26 cellular contexts compared by ENCODE assay signal in the genomic region with DNA sequence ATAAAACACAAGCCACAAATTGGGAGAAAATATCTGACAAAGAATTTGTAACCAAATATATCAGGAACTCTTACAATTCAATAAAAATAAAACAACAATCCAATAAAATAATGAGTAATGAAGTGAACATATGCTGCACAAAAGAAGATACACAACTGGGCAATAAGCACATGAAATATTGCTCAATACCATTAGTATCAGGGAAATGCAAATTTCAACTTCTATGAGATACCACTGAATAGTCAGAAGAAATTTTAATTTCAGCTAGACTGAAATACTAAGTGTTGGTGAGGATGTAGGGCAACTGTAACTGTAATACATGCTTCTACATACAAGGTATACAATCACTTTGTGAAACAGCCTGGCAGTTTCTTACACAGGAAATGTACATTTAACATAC. TPM values are rescaled to one million over a fixed set of nuclear protein-coding genes. Genes with fewer than 3 reads are reported as not detected.
A peak's percentile ranks its signal among the peaks of the same experiment; 100 is the strongest.
DNase-seq lines count a peak whose midpoint lies in the region; ATAC-seq, FAIRE-seq and TF ChIP-seq lines count a peak whose summit lies in the region.
"Had no signal": no experiment of that assay in that cellular context is flagged by ENCODE, and none has a peak within 500 bp of the region (broad histone marks: within the 10 kb centered on the region; RNA-seq: fewer than 3 reads in every experiment).

No MANE protein-coding gene starts in this region.

- H2AFZ ChIP-seq in endothelial cell of umbilical vein (ENCODE audit: low read depth, low read length) (no peak overlapping the region), mesenchymal stem cell (ENCODE audit: low read depth, low read length) (no peak overlapping the region)

- H2BK15ac ChIP-seq in mesenchymal stem cell (ENCODE audit: low read depth, poor library complexity, severe bottlenecking): no peak overlapping the region

- H3K14ac ChIP-seq in mesenchymal stem cell (ENCODE audit: low read length in 2 of 2): no peak overlapping the region

- H3K79me1 ChIP-seq in mesenchymal stem cell (replicated peaks; ENCODE audit: low read length, poor library complexity, severe bottlenecking): no peaks in the 10 kb centered on the region

- H3K9me1 ChIP-seq in endothelial cell of umbilical vein (replicated peaks; ENCODE audit: control insufficient read depth, extremely low read depth, insufficient read depth, low read length): no peaks in the 10 kb centered on the region

- H3K27ac ChIP-seq in endothelial cell of umbilical vein (ENCODE audit: insufficient read depth, low read depth, low read length): peak overlapping the region; percentile 90
- peak overlapping the region; percentile 93 for H3K27ac ChIP-seq in mesenchymal stem cell (ENCODE audit: low read length, poor library complexity, severe bottlenecking)

- no peaks in the 10 kb centered on the region for H3K27me3 ChIP-seq in endothelial cell of umbilical vein (ENCODE audit: control insufficient read depth in 2 of 2, insufficient read depth in 2 of 2, low read length in 2 of 2)
- no peaks in the 10 kb centered on the region for H3K27me3 ChIP-seq in mesenchymal stem cell (ENCODE audit: control insufficient read depth in 1 of 2, insufficient read depth in 1 of 2, low read length in 2 of 2)

- no peak for TF ChIP-seq EP300 in Ishikawa (IDR thresholded peaks at IDR 0.05; ENCODE audit: borderline replicate concordance)

- H4K8ac ChIP-seq in mesenchymal stem cell (ENCODE audit: low read length): no peak overlapping the region

- DNase-seq in Caki2 (ENCODE audit: low read depth): peak; percentile 33
- peak; percentile 49 for DNase-seq in endothelial cell of umbilical vein (ENCODE audit: low read depth, low spot score)
- DNase-seq in mesenchymal stem cell: no peak
- DNase-seq in GM19238 (ENCODE audit: insufficient read length, low spot score): no peak
- DNase-seq: activated naive CD4-positive, alpha-beta T cell treated with Interleukin-2 at 50 U/mL for 16 hours; activated T-cell treated with anti-CD3 and anti-CD28 coated beads, Interleukin-2, amount 50 U/mL, for 48 hours; anterior cingulate cortex; DMS 273 treated with DMSO at 0.1 percent for 48 hours; glutamatergic neuron; left ventricle myocardium superior; mucosa of descending colon; NCI-H1105; NCI-H2029; NCI-H82; nephron progenitor cell; SIG-M5; stimulated activated CD4-positive, alpha-beta T cell treated with anti-CD3 and anti-CD28 coated beads, Interleukin-2, amount 100 ng/mL, for 24 hours had no signal

- POLR2A ChIA-PET in endothelial cell of umbilical vein (lab: Charles Lee): interaction anchor here (1.1 kb wide), 2 partner anchors 27 to 85 kb away, joined by 4 read pairs; no protein-coding TSS in a partner anchor

- TF ChIP-seq POLR2A in endothelial cell of umbilical vein (IDR thresholded peaks at IDR 0.05; ENCODE audit: low read depth, low read length): no peak

- ATAC-seq in GM21447 (IDR thresholded peaks at IDR 0.05; ENCODE audit: unreplicated experiment) (no peak), GM18909 (IDR thresholded peaks at IDR 0.05; ENCODE audit: poor library complexity, unreplicated experiment) (no peak), HG03565 (IDR thresholded peaks at IDR 0.05; ENCODE audit: unreplicated experiment) (no peak)
- ATAC-seq: left ventricle myocardium superior; mucosa of descending colon; stimulated activated memory B cell treated with anti-CD40 and anti-IgM and Interleukin-4, amounts not matched to agents 10 μg/mL and 1 μg/mL and 100 μg/mL, for 72 hours had no signal

- H3K9me3 ChIP-seq in endothelial cell of umbilical vein (replicated peaks; ENCODE audit: control insufficient read depth, insufficient read depth, low read length) (no peaks in the 10 kb centered on the region), mesenchymal stem cell (ENCODE audit: control insufficient read depth, low read length) (no peaks in the 10 kb centered on the region)
- H3K9me3 ChIP-seq: mucosa of descending colon, suprapubic skin had no signal

- no peak for TF ChIP-seq CTCF in endothelial cell of umbilical vein (IDR thresholded peaks at IDR 0.05; ENCODE audit: extremely low read depth in 1 of 2, insufficient read depth in 1 of 2, low read depth in 1 of 2, low read length in 2 of 2)

- H4K91ac ChIP-seq in mesenchymal stem cell (ENCODE audit: low read length): no peak overlapping the region

- peaks cover 77% of the 10 kb centered on the region for H3K79me2 ChIP-seq in endothelial cell of umbilical vein (ENCODE audit: control insufficient read depth, insufficient read depth, low read length)

- peak overlapping the region; percentile 100 for H3K4me2 ChIP-seq in endothelial cell of umbilical vein (ENCODE audit: insufficient read depth, low read length)
- no peak overlapping the region for H3K4me2 ChIP-seq in mesenchymal stem cell (ENCODE audit: low read length, poor library complexity, severe bottlenecking)

- H3K23ac ChIP-seq in mesenchymal stem cell (ENCODE audit: low read length in 2 of 2): no peak overlapping the region

- H3K36me3 ChIP-seq in endothelial cell of umbilical vein (ENCODE audit: control insufficient read depth in 2 of 2, extremely low read depth in 1 of 2, insufficient read depth in 2 of 2, low read length in 2 of 2) (no peaks in the 10 kb centered on the region), mesenchymal stem cell (ENCODE audit: control insufficient read depth in 1 of 2, insufficient read depth in 2 of 2, low read depth in 1 of 2, low read length in 2 of 2) (no peaks in the 10 kb centered on the region)
- H3K36me3 ChIP-seq: esophagus muscularis mucosa, suprapubic skin had no signal

- peak overlapping the region; percentile 58 to 98 (median 75) for H3K4me3 ChIP-seq in endothelial cell of umbilical vein (replicated peaks in 1 of 3; ENCODE audit: insufficient read depth in 1 of 3, low read depth in 1 of 3, low read length in 3 of 3)
- peak overlapping the region in 1 of 2 experiments; percentile 83 for H3K4me3 ChIP-seq in mesenchymal stem cell (ENCODE audit: insufficient read depth in 1 of 2, low read depth in 1 of 2, low read length in 2 of 2)
- H3K4me3 ChIP-seq: mucosa of descending colon, skin epidermis, suprapubic skin had no signal

- in situ Hi-C loops in Caki2 (cut with HindIII; ENCODE audit: low pct_unique_long_range_greater_than_20kb, low sequenced_read_pairs): loop anchor here (10.0 kb wide), 1 partner anchor 80 kb away; no protein-coding TSS in a partner anchor

- no peak for FAIRE-seq in endothelial cell of umbilical vein (lab: Jason Lieb, UNC)
- FAIRE-seq: TTC549 had no signal

- no peaks in the 10 kb centered on the region for H4K20me1 ChIP-seq in endothelial cell of umbilical vein (replicated peaks; ENCODE audit: control insufficient read depth, extremely low read depth, insufficient read depth, low read length)

- no peak overlapping the region for H2BK12ac ChIP-seq in mesenchymal stem cell (ENCODE audit: low read length in 2 of 2)

- CTCF ChIA-PET in endothelial cell of umbilical vein (lab: Charles Lee): interaction anchor here (0.7 to 4.8 kb wide), 7 partner anchors 14 to 206 kb away, joined by 3 to 22 read pairs (median 5); no protein-coding TSS in a partner anchor

- no TSS peak for BruUV-seq in endothelial cell of umbilical vein (replicated peaks; lab: Mats Ljungman, UMichigan)

- H3K9ac ChIP-seq in endothelial cell of umbilical vein (replicated peaks; ENCODE audit: extremely low read depth, insufficient read depth, low read length): peak overlapping the region; percentile 97
- no peak overlapping the region for H3K9ac ChIP-seq in mesenchymal stem cell (ENCODE audit: low read length)

- dilution Hi-C loops in endothelial cell of umbilical vein (cut with MboI; ENCODE audit: extremely low pct_ligation_motif_present, low sequenced_read_pairs): no loop called here

- H2BK5ac ChIP-seq in mesenchymal stem cell (ENCODE audit: low read depth, low read length, poor library complexity, severe bottlenecking): no peak overlapping the region

- H3K4me1 ChIP-seq in endothelial cell of umbilical vein (ENCODE audit: control insufficient read depth, extremely low read depth, insufficient read depth, low read length): peaks cover 44% of the 10 kb centered on the region
- no peaks in the 10 kb centered on the region for H3K4me1 ChIP-seq in mesenchymal stem cell (ENCODE audit: control insufficient read depth, insufficient read depth, low read depth, low read length)

- intact Hi-C loops in endothelial cell of umbilical vein (cut with micrococcal nuclease): loop anchor here (1.0 kb wide), 1 partner anchor 8 kb away; a partner anchor contains a TSS

- no peak overlapping the region for H3K18ac ChIP-seq in mesenchymal stem cell (ENCODE audit: low read depth in 1 of 2, low read length in 2 of 2)

- TF ChIP-seq RAD21 in Ishikawa (IDR thresholded peaks at IDR 0.05; ENCODE audit: low read depth): no peak

- no peak overlapping the region for H2AK5ac ChIP-seq in mesenchymal stem cell (ENCODE audit: low read length, severe bottlenecking)

- no peak overlapping the region for H2BK120ac ChIP-seq in mesenchymal stem cell (ENCODE audit: low read depth, low read length)

- H3K4ac ChIP-seq in mesenchymal stem cell (ENCODE audit: low read depth in 1 of 2, low read length in 2 of 2): no peak overlapping the region

TF ChIP-seq in Ishikawa, 13 proteins besides CTCF, POLR2A, EP300 and RAD21:
- TF ChIP-seq EGR1 (IDR thresholded peaks at IDR 0.05): no peak
- peak; percentile 29; the same call in 1 of the 2 replicates for TF ChIP-seq CEBPB (IDR thresholded peaks at IDR 0.05)

TF ChIP-seq in endothelial cell of umbilical vein, 7 proteins besides CTCF, POLR2A, EP300 and RAD21 (continues in another document):
- TF ChIP-seq FOS (IDR thresholded peaks at IDR 0.05; ENCODE audit: borderline replicate concordance, insufficient read depth, low read length) (no peak), POLR2AphosphoS5 (IDR thresholded peaks at IDR 0.05; ENCODE audit: insufficient read depth, low read depth, low read length) (no peak), MYC (IDR thresholded peaks at IDR 0.05; ENCODE audit: low read depth, low read length) (no peak), JUN (IDR thresholded peaks at IDR 0.05; ENCODE audit: borderline replicate concordance, insufficient read depth, insufficient read length, low read depth) (no peak), EZH2 (IDR thresholded peaks at IDR 0.05; ENCODE audit: borderline replicate concordance, low read depth, low read length, severe bottlenecking) (no peak)

RNA-seq across cellular contexts. Expression of a gene that starts 7.4 kb away (rescaled TPM):
- 31.9 and 37.5 TPM in 2 replicates for total RNA-seq in Caki2 (2014; rRNA removed; shearing (Covaris generic); ENCODE audit: low replicate concordance)
- total RNA-seq in endothelial cell of umbilical vein: 199 and 215 TPM in 2 replicates
- polyA plus RNA-seq in endothelial cell of umbilical vein: 47.2 and 56.3 TPM in 2 replicates
- polyA plus RNA-seq in endothelial cell of umbilical vein (2011; cell fraction: cytosol; rRNA removed): 59.2 and 63.7 TPM in 2 replicates
- polyA plus RNA-seq in endothelial cell of umbilical vein (2011; cell fraction: nucleus; rRNA removed): 194 and 251 TPM in 2 replicates
- 93.5 and 141 TPM in 2 replicates for polyA plus RNA-seq in endothelial cell of umbilical vein (2012)
- 189 and 190 TPM in 2 replicates for polyA minus RNA-seq in endothelial cell of umbilical vein
- 2.3 TPM for polyA minus RNA-seq in endothelial cell of umbilical vein (2011; cell fraction: cytosol; rRNA and poly(A)+ RNA removed)
- polyA minus RNA-seq in endothelial cell of umbilical vein (2011; cell fraction: nucleus; rRNA and poly(A)+ RNA removed): 458 and 651 TPM in 2 replicates
- polyA plus RNA-seq in mesenchymal stem cell (2013, experiment 1 of 2): 4.1 TPM
- 4.1 TPM for polyA plus RNA-seq in mesenchymal stem cell (2013, experiment 2 of 2)

Comparison
In these comparisons a context has a peak if more than half of its experiments do, and no peak if none do; other contexts are left out.
1. DNase-seq: peak in Caki2 (single experiment) and endothelial cell of umbilical vein (single experiment); none in mesenchymal stem cell (single experiment) and GM19238 (single experiment).